1 cellular context compared by ENCODE assay signal in the genomic region with DNA sequence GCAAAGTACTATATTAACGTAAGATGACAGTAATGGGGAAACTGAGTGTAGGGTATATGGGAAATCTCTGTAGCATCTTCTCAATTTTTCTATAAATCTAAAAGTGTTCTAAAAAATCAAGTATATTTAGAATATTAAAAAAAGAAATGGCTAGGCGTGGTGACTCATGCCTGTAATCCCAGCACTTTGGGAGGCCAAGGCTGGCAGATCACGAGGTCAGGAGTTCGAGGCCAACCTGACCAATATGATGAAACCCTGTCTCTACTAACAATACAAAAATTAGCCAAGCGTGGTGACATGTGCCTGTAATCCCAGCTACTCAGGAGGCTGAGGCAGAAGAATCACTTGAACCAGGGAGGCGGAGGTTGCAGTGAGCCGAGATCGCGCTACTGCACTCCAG. TPM values are rescaled to one million over a fixed set of nuclear protein-coding genes. Genes with fewer than 3 reads are reported as not detected.
"Had no signal": no experiment of that assay in that cellular context is flagged by ENCODE, and none has a peak within 500 bp of the region (broad histone marks: within the 10 kb centered on the region; RNA-seq: fewer than 3 reads in every experiment).

No MANE protein-coding gene starts in this region.

RNA-seq across cellular contexts. Expression of a gene that starts 42.2 kb away (rescaled TPM):
- total RNA-seq: activated B cell treated with CpG ODN at 0.5 μM for 24 hours had no signal
